ENCODE assay signal across 23 cellular contexts in the genomic region with DNA sequence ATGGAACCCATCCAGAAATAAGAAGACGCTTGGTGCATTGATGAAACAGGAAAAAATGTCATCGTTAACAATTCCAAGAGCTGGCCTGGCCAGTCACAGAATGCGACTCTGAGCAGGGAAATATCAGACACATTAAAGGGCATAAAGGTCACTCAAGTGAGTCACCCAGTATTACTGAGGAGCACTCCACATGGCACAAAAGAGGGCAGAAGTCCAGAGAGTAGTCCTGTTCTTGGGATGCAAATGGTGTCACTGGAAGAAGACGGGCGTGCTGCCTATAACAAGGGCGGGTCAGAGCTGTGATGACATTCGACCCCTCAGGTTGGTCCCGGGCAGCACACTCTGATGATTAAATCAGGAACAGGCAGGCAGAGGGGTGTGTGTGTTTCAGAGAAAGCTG.
"Had no signal": no experiment of that assay in that cellular context is flagged by ENCODE, and none has a peak within 500 bp of the region (broad histone marks: within the 10 kb centered on the region; RNA-seq: fewer than 3 reads in every experiment).

No MANE protein-coding gene starts in this region.

- H3K27ac Mint-ChIP-seq: activated B cell treated with CpG ODN at 0.5 μM for 24 hours; activated CD4-positive, alpha-beta T cell treated with anti-CD3 and anti-CD28 coated beads, Interleukin-2, amount 10 ng/mL, durations not matched to agents 24 days and 14 days; activated CD8-positive, alpha-beta memory T cell treated with anti-CD3 and anti-CD28 coated beads, Interleukin-2, amount 10 ng/mL, durations not matched to agents 7 days and 5 days; activated naive CD4-positive, alpha-beta T cell treated with anti-CD3 and anti-CD28 coated beads, Interleukin-2, amount 50 U/mL, for 72 hours; activated naive CD8-positive, alpha-beta T cell treated with anti-CD3 and anti-CD28 coated beads, Interleukin-2, amount 50 U/mL, for 24 hours; activated T-cell treated with anti-CD3 and anti-CD28 coated beads, Interleukin-2, amount 50 U/mL, for 24 hours; T-helper 17 cell had no signal

- H3K27ac ChIP-seq: PC-9 had no signal

- H3K9me3 Mint-ChIP-seq: activated CD4-positive, alpha-beta T cell treated with anti-CD3 and anti-CD28 coated beads, Interleukin-2, amount 10 ng/mL, durations not matched to agents 24 days and 14 days; activated naive CD4-positive, alpha-beta T cell treated with anti-CD3 and anti-CD28 coated beads, Interleukin-2, amount 50 U/mL, for 72 hours; activated naive CD8-positive, alpha-beta T cell treated with anti-CD3 and anti-CD28 coated beads, Interleukin-2, amount 50 U/mL, for 24 hours; activated T-cell treated with anti-CD3 and anti-CD28 coated beads, Interleukin-2, amount 50 U/mL, for 24 hours had no signal

- H2AFZ ChIP-seq: PC-9 had no signal

- DNase-seq: activated B cell treated with CpG ODN at 0.5 μM for 24 hours; activated CD4-positive, alpha-beta T cell treated with anti-CD3 and anti-CD28 coated beads for 1 hour; activated CD4-positive, alpha-beta T cell treated with anti-CD3 and anti-CD28 coated beads, Interleukin-2, amount 10 ng/mL, durations not matched to agents 24 days and 14 days; activated CD4-positive, alpha-beta T cell treated with anti-CD3 and anti-CD28 coated beads, Interleukin-2, amount 50 U/mL, for 48 hours; activated CD8-positive, alpha-beta memory T cell treated with anti-CD3 and anti-CD28 coated beads, Interleukin-2, amount 10 ng/mL, durations not matched to agents 7 days and 5 days; activated effector memory CD4-positive, alpha-beta T cell treated with anti-CD3 and anti-CD28 coated beads, Interleukin-2, amount 50 U/mL, for 16 hours; activated naive CD4-positive, alpha-beta T cell treated with Interleukin-2 at 50 U/mL for 16 hours; activated naive CD8-positive, alpha-beta T cell treated with anti-CD3 and anti-CD28 coated beads, Interleukin-2, amount 50 U/mL, for 24 hours; activated T-cell treated with anti-CD3 and anti-CD28 coated beads, Interleukin-2, amount 50 U/mL, for 24 hours; amygdala; caudate nucleus; Karpas-422; NCI-H1105 treated with DMSO at 0.1 percent for 48 hours; NCI-H1436 treated with DMSO at 0.1 percent for 48 hours; NCI-H187 treated with DMSO at 0.1 percent for 48 hours; NCI-H2081 treated with DMSO at 0.1 percent for 48 hours; NCI-H446; NCI-H524; PC-9; SIG-M5; T-helper 17 cell; T-helper 9 cell had no signal

- H3K4me3 ChIP-seq: PC-9 had no signal

- H3K4me3 Mint-ChIP-seq: activated B cell treated with CpG ODN at 0.5 μM for 24 hours; activated CD4-positive, alpha-beta T cell treated with anti-CD3 and anti-CD28 coated beads, Interleukin-2, amount 10 ng/mL, durations not matched to agents 24 days and 14 days; activated CD8-positive, alpha-beta memory T cell treated with anti-CD3 and anti-CD28 coated beads, Interleukin-2, amount 10 ng/mL, durations not matched to agents 7 days and 5 days; activated naive CD8-positive, alpha-beta T cell treated with anti-CD3 and anti-CD28 coated beads, Interleukin-2, amount 50 U/mL, for 24 hours; activated T-cell treated with anti-CD3 and anti-CD28 coated beads, Interleukin-2, amount 50 U/mL, for 24 hours; T-helper 17 cell had no signal

- H3K4me1 Mint-ChIP-seq: activated CD8-positive, alpha-beta memory T cell treated with anti-CD3 and anti-CD28 coated beads, Interleukin-2, amount 10 ng/mL, durations not matched to agents 7 days and 5 days; T-helper 17 cell had no signal

- ATAC-seq: activated CD8-positive, alpha-beta memory T cell treated with anti-CD3 and anti-CD28 coated beads, Interleukin-2, amount 10 ng/mL, durations not matched to agents 7 days and 5 days; activated naive CD4-positive, alpha-beta T cell treated with anti-CD3 and anti-CD28 coated beads, Interleukin-2, amount 50 U/mL, for 72 hours; activated naive CD8-positive, alpha-beta T cell treated with anti-CD3 and anti-CD28 coated beads, Interleukin-2, amount 50 U/mL, for 24 hours; T-helper 17 cell had no signal

- H3K36me3 Mint-ChIP-seq: activated CD8-positive, alpha-beta memory T cell treated with anti-CD3 and anti-CD28 coated beads, Interleukin-2, amount 10 ng/mL, durations not matched to agents 7 days and 5 days had no signal

- H3K27me3 Mint-ChIP-seq: activated B cell treated with CpG ODN at 0.5 μM for 24 hours; activated CD8-positive, alpha-beta memory T cell treated with anti-CD3 and anti-CD28 coated beads, Interleukin-2, amount 10 ng/mL, durations not matched to agents 7 days and 5 days; activated naive CD8-positive, alpha-beta T cell treated with anti-CD3 and anti-CD28 coated beads, Interleukin-2, amount 50 U/mL, for 24 hours; activated T-cell treated with anti-CD3 and anti-CD28 coated beads, Interleukin-2, amount 50 U/mL, for 24 hours; T-helper 17 cell had no signal

- H3K4me2 ChIP-seq: PC-9 had no signal
